Comparison of ENCODE assay signal across 9 cellular contexts in genomic region chr4:69617083-69617694, GRCh38. TPM values are rescaled to one million over a fixed set of nuclear protein-coding genes. Genes with fewer than 3 reads are reported as not detected.
DNase-seq lines count a peak whose midpoint lies in the region; ATAC-seq, FAIRE-seq and TF ChIP-seq lines count a peak whose summit lies in the region.
"Had no signal": no experiment of that assay in that cellular context is flagged by ENCODE, and none has a peak within 500 bp of the region (broad histone marks: within the 10 kb centered on the region; RNA-seq: fewer than 3 reads in every experiment).

No MANE protein-coding gene starts in this region.

- H3K14ac ChIP-seq in mesenchymal stem cell (ENCODE audit: low read length in 2 of 2) = no peak overlapping the region

- no peak overlapping the region for H2BK15ac ChIP-seq in mesenchymal stem cell (ENCODE audit: low read depth, poor library complexity, severe bottlenecking)

- no peak overlapping the region for H3K23ac ChIP-seq in mesenchymal stem cell (ENCODE audit: low read length in 2 of 2)

- no peak overlapping the region for H4K8ac ChIP-seq in mesenchymal stem cell (ENCODE audit: low read length)

- H3K27ac ChIP-seq in DND-41 (ENCODE audit: low read length) = no peak overlapping the region
- no peak overlapping the region for H3K27ac ChIP-seq in Karpas-422 (ENCODE audit: low read length)
- no peak overlapping the region for H3K27ac ChIP-seq in astrocyte (ENCODE audit: low read depth, low read length)
- no peak overlapping the region for H3K27ac ChIP-seq in mesenchymal stem cell (ENCODE audit: low read length, poor library complexity, severe bottlenecking)
- no peak overlapping the region for H3K27ac ChIP-seq in right cardiac atrium (ENCODE audit: low read length)

- H3K27ac Mint-ChIP-seq in astrocyte (ENCODE audit: unreplicated experiment) (no peak overlapping the region), natural killer cell (no peak overlapping the region)

- peaks cover 3% of the 10 kb centered on the region for H3K36me3 Mint-ChIP-seq in astrocyte (ENCODE audit: low read depth, unreplicated experiment)
- no peaks in the 10 kb centered on the region for H3K36me3 Mint-ChIP-seq in natural killer cell

- WGBS in mesenchymal stem cell = 100% methylated on average over 3 of the region's 6 CpGs
- 73% methylated on average over 6 of the region's 6 CpGs for WGBS in right cardiac atrium

- H3K9me2 ChIP-seq in Karpas-422 (replicated peaks; ENCODE audit: insufficient read depth, low read length) = no peaks in the 10 kb centered on the region

- H3K27me3 ChIP-seq in DND-41 (ENCODE audit: insufficient read depth, low read length, poor library complexity) (no peaks in the 10 kb centered on the region), Karpas-422 (ENCODE audit: low read length) (no peaks in the 10 kb centered on the region), astrocyte (ENCODE audit: insufficient read depth, low read length) (no peaks in the 10 kb centered on the region), mesenchymal stem cell (ENCODE audit: control insufficient read depth in 1 of 2, insufficient read depth in 1 of 2, low read length in 2 of 2) (no peaks in the 10 kb centered on the region), right cardiac atrium (ENCODE audit: control insufficient read depth, insufficient read depth) (no peaks in the 10 kb centered on the region)

- FAIRE-seq in astrocyte (lab: Jason Lieb, UNC) (no peak), GM12892 (lab: Jason Lieb, UNC) (no peak)

- H3K4me3 ChIP-seq in DND-41 (ENCODE audit: low read depth in 1 of 2, low read length in 2 of 2) (no peak overlapping the region), Karpas-422 (ENCODE audit: low read length) (no peak overlapping the region), astrocyte (ENCODE audit: insufficient read depth, low read depth, low read length) (no peak overlapping the region), mesenchymal stem cell (ENCODE audit: insufficient read depth in 1 of 2, low read depth in 1 of 2, low read length in 2 of 2) (no peak overlapping the region), right cardiac atrium (ENCODE audit: low read length) (no peak overlapping the region)

- no peak for ATAC-seq in DND-41 (ENCODE audit: insufficient read depth, low read depth)
- no peak for ATAC-seq in HG02970 (IDR thresholded peaks at IDR 0.05; ENCODE audit: low FRiP score, unreplicated experiment)
- no peak for ATAC-seq in right cardiac atrium
- ATAC-seq in natural killer cell = no peak

- H3K4ac ChIP-seq in mesenchymal stem cell (ENCODE audit: low read depth in 1 of 2, low read length in 2 of 2) = no peak overlapping the region

- H3K27me3 Mint-ChIP-seq in astrocyte (ENCODE audit: low read depth, unreplicated experiment) = no peaks in the 10 kb centered on the region
- H3K27me3 Mint-ChIP-seq in natural killer cell (ENCODE audit: low read depth in 2 of 2) = no peaks in the 10 kb centered on the region

- no peak for TF ChIP-seq POLR2A in GM12892 (IDR thresholded peaks at IDR 0.05; ENCODE audit: low read depth, low read length)

- TF ChIP-seq CTCF in DND-41 (IDR thresholded peaks at IDR 0.05; ENCODE audit: borderline replicate concordance, extremely low read depth, low read length, poor library complexity, severe bottlenecking) (peak; percentile 52), astrocyte (IDR thresholded peaks at IDR 0.05; ENCODE audit: insufficient read depth, low read depth, low read length) (peak; percentile 63), natural killer cell (IDR thresholded peaks at IDR 0.05) (no peak)

- no peak overlapping the region for H3K4me3 Mint-ChIP-seq in astrocyte (ENCODE audit: unreplicated experiment)
- no peak overlapping the region for H3K4me3 Mint-ChIP-seq in natural killer cell

- H2AFZ ChIP-seq in DND-41 (ENCODE audit: low read depth, low read length) (no peak overlapping the region), Karpas-422 (ENCODE audit: low read length) (no peak overlapping the region), astrocyte (ENCODE audit: low read depth, low read length) (no peak overlapping the region), mesenchymal stem cell (ENCODE audit: low read depth, low read length) (no peak overlapping the region)

- intact Hi-C loops in right cardiac atrium (cut with DNase I) (loop anchor here in 1 of 4 donors (5.0 kb wide), 1 partner anchor 295 kb away; no protein-coding TSS in a partner anchor), natural killer cell (cut with micrococcal nuclease) (no loop called here)

- H2BK120ac ChIP-seq in mesenchymal stem cell (ENCODE audit: low read depth, low read length) = no peak overlapping the region

- H2BK12ac ChIP-seq in mesenchymal stem cell (ENCODE audit: low read length in 2 of 2) = no peak overlapping the region

- no peak overlapping the region for H2BK5ac ChIP-seq in mesenchymal stem cell (ENCODE audit: low read depth, low read length, poor library complexity, severe bottlenecking)

- H2AK5ac ChIP-seq in mesenchymal stem cell (ENCODE audit: low read length, severe bottlenecking) = no peak overlapping the region

- H3K79me1 ChIP-seq in mesenchymal stem cell (replicated peaks; ENCODE audit: low read length, poor library complexity, severe bottlenecking) = no peaks in the 10 kb centered on the region

- H3K79me2 ChIP-seq in DND-41 (ENCODE audit: insufficient read depth, low read length) (no peaks in the 10 kb centered on the region), Karpas-422 (ENCODE audit: low read length) (no peaks in the 10 kb centered on the region), astrocyte (ENCODE audit: insufficient read depth, low read length) (no peaks in the 10 kb centered on the region)

- H4K20me1 ChIP-seq in DND-41 (ENCODE audit: insufficient read depth, low read length) (no peaks in the 10 kb centered on the region), Karpas-422 (ENCODE audit: insufficient read depth, low read depth, low read length) (no peaks in the 10 kb centered on the region), astrocyte (ENCODE audit: insufficient read depth, low read length) (no peaks in the 10 kb centered on the region)

- H3K9me3 Mint-ChIP-seq in astrocyte (ENCODE audit: unreplicated experiment) (peaks cover 11% of the 10 kb centered on the region), natural killer cell (peaks cover 2 to 13% of the 10 kb centered on the region in 2 donors)

- H3K9ac ChIP-seq in DND-41 (ENCODE audit: low read depth, low read length) (no peak overlapping the region), Karpas-422 (ENCODE audit: low read length) (no peak overlapping the region), astrocyte (ENCODE audit: low read length) (no peak overlapping the region), mesenchymal stem cell (ENCODE audit: low read length) (no peak overlapping the region)

- no peak overlapping the region for H4K91ac ChIP-seq in mesenchymal stem cell (ENCODE audit: low read length)

- no peak overlapping the region for H3K18ac ChIP-seq in mesenchymal stem cell (ENCODE audit: low read depth in 1 of 2, low read length in 2 of 2)

- H3K4me2 ChIP-seq in DND-41 (ENCODE audit: insufficient read depth, low read length) = no peak overlapping the region
- no peak overlapping the region for H3K4me2 ChIP-seq in Karpas-422 (ENCODE audit: low read depth, low read length, poor library complexity, severe bottlenecking)
- no peak overlapping the region for H3K4me2 ChIP-seq in astrocyte (ENCODE audit: low read length)
- H3K4me2 ChIP-seq in mesenchymal stem cell (ENCODE audit: low read length, poor library complexity, severe bottlenecking) = no peak overlapping the region

- H3K36me3 ChIP-seq in DND-41 (ENCODE audit: insufficient read depth, low read length) (no peaks in the 10 kb centered on the region), Karpas-422 (ENCODE audit: insufficient read depth, low read length) (no peaks in the 10 kb centered on the region), astrocyte (ENCODE audit: insufficient read depth, low read length) (no peaks in the 10 kb centered on the region), mesenchymal stem cell (ENCODE audit: control insufficient read depth in 1 of 2, insufficient read depth in 2 of 2, low read depth in 1 of 2, low read length in 2 of 2) (no peaks in the 10 kb centered on the region)

- H3K9me3 ChIP-seq in DND-41 (ENCODE audit: insufficient read depth, low read length, severe bottlenecking) (no peaks in the 10 kb centered on the region), Karpas-422 (ENCODE audit: low read length) (no peaks in the 10 kb centered on the region), astrocyte (ENCODE audit: insufficient read depth, low read depth, low read length) (no peaks in the 10 kb centered on the region), mesenchymal stem cell (ENCODE audit: control insufficient read depth, low read length) (peaks cover 4% of the 10 kb centered on the region), right cardiac atrium (ENCODE audit: control insufficient read depth, low read length) (no peaks in the 10 kb centered on the region)

- H3K4me1 ChIP-seq in DND-41 (ENCODE audit: insufficient read depth, low read length) (no peaks in the 10 kb centered on the region), Karpas-422 (ENCODE audit: low read length) (no peaks in the 10 kb centered on the region), astrocyte (ENCODE audit: insufficient read depth, low read length) (no peaks in the 10 kb centered on the region), mesenchymal stem cell (ENCODE audit: control insufficient read depth, insufficient read depth, low read depth, low read length) (no peaks in the 10 kb centered on the region), right cardiac atrium (ENCODE audit: control insufficient read depth, insufficient read depth, low read length) (no peaks in the 10 kb centered on the region)

- H3K4me1 Mint-ChIP-seq in astrocyte (ENCODE audit: low read depth, unreplicated experiment) (no peaks in the 10 kb centered on the region), natural killer cell (no peaks in the 10 kb centered on the region)

- DNase-seq in DND-41 (no peak), Karpas-422 (peak; percentile 71), astrocyte (ENCODE audit: low read depth) (peak; percentile 38), mesenchymal stem cell (peak; percentile 58), GM12892 (ENCODE audit: insufficient read length) (no peak), right cardiac atrium (no peak), natural killer cell (no peak)

RNA-seq across cellular contexts. Expression of gene UGT2A2, which starts 22.3 kb away (rescaled TPM):
- total RNA-seq in Karpas-422 (2014; rRNA removed; shearing (Covaris generic); ENCODE audit: low replicate concordance) = not detected in 2 replicates
- total RNA-seq in astrocyte = not detected in 2 replicates
- not detected for polyA plus RNA-seq in mesenchymal stem cell (2013, experiment 1 of 2)
- polyA plus RNA-seq in mesenchymal stem cell (2013, experiment 2 of 2) = not detected
- not detected for polyA plus RNA-seq in GM12892 (2012; ENCODE audit: missing spikeins)
- total RNA-seq in right cardiac atrium = not detected
- not detected for polyA plus RNA-seq in right cardiac atrium
- not detected for total RNA-seq in natural killer cell
- polyA plus RNA-seq: thymus had no signal

RNA-seq across cellular contexts. Expression of gene UGT2A1, which starts 35.9 kb away (rescaled TPM):
- total RNA-seq in Karpas-422 (2014; rRNA removed; shearing (Covaris generic); ENCODE audit: low replicate concordance) = not detected in 2 replicates
- total RNA-seq in astrocyte (not detected in 2 replicates), right cardiac atrium (not detected), natural killer cell (not detected)
- not detected for polyA plus RNA-seq in mesenchymal stem cell (2013, experiment 1 of 2)
- polyA plus RNA-seq in mesenchymal stem cell (2013, experiment 2 of 2) = 0.01 TPM
- not detected for polyA plus RNA-seq in GM12892 (2012; ENCODE audit: missing spikeins)
- polyA plus RNA-seq in right cardiac atrium = not detected

Comparison
In these comparisons a context has a peak if more than half of its experiments do, and no peak if none do; other contexts are left out.
1. DNase-seq: peak in Karpas-422 (single experiment), astrocyte (single experiment) and mesenchymal stem cell (single experiment); none in DND-41 (single experiment), GM12892 (single experiment), right cardiac atrium (0 of 3) and natural killer cell (single experiment).